ENCODE assay signal across 18 cellular contexts in the genomic region with DNA sequence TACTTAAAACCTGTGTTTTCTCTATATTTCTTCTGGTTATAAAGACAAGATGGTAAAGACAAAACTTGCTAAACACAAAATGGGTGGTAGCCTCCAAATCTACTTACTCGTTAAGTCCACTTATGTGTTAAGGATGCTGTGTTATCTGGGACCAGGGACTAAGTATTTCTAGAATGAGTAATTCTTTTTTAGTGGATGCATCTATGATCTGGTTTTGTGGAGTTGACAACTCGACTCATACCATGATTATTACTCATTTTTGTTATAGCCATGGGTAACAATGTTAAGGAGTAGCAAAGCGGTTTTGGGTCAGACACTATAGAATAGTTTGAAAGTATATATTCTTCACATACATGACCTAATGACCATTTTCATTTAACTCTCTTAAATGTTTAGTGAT.
"Had no signal": no experiment of that assay in that cellular context is flagged by ENCODE, and none has a peak within 500 bp of the region (broad histone marks: within the 10 kb centered on the region; RNA-seq: fewer than 3 reads in every experiment).

No MANE protein-coding gene starts in this region.

- H3K27me3 ChIP-seq: adrenal gland, heart right ventricle, stomach had no signal

- DNase-seq: activated CD4-positive, alpha-beta T cell treated with anti-CD3 and anti-CD28 coated beads for 4 hours; activated naive CD4-positive, alpha-beta T cell treated with anti-CD3 and anti-CD28 coated beads, Interleukin-2, amount 10 ng/mL, durations not matched to agents 7 days and 5 days; activated T-cell treated with anti-CD3 and anti-CD28 coated beads for 4 hours; adrenal gland; cerebellar nuclear complex; dermis blood vessel endothelial cell; endodermal cell; heart right ventricle; islet precursor cell; left ventricle myocardium inferior; mesenchymal stem cell; nephron progenitor cell; stimulated activated CD4-positive, alpha-beta T cell treated with anti-CD3 and anti-CD28 coated beads, Interleukin-4, amount 100 ng/mL, for 4 hours; stomach had no signal

- H3K27me3 Mint-ChIP-seq: activated naive CD4-positive, alpha-beta T cell treated with anti-CD3 and anti-CD28 coated beads, Interleukin-2, amount 10 ng/mL, durations not matched to agents 7 days and 5 days; activated T-helper 17 cell treated with anti-CD3 and anti-CD28 coated beads, Interleukin-2, amount 50 U/mL, for 72 hours; brain had no signal

- H3K4me3 ChIP-seq: adrenal gland, heart right ventricle, left ventricle myocardium inferior, stomach, thoracic aorta had no signal

- H3K9me3 ChIP-seq: adrenal gland, left ventricle myocardium inferior, thoracic aorta had no signal

- H3K4me1 Mint-ChIP-seq: activated naive CD4-positive, alpha-beta T cell treated with anti-CD3 and anti-CD28 coated beads, Interleukin-2, amount 10 ng/mL, durations not matched to agents 7 days and 5 days; activated T-helper 17 cell treated with anti-CD3 and anti-CD28 coated beads, Interleukin-2, amount 50 U/mL, for 72 hours; nephron progenitor cell had no signal

- H3K27ac Mint-ChIP-seq: activated naive CD4-positive, alpha-beta T cell treated with anti-CD3 and anti-CD28 coated beads, Interleukin-2, amount 10 ng/mL, durations not matched to agents 7 days and 5 days; activated T-helper 17 cell treated with anti-CD3 and anti-CD28 coated beads, Interleukin-2, amount 50 U/mL, for 72 hours; brain; endodermal cell; nephron progenitor cell had no signal

- H3K27ac ChIP-seq: adrenal gland, heart right ventricle, left ventricle myocardium inferior, stomach, thoracic aorta had no signal

- FAIRE-seq: frontal cortex had no signal

- H3K36me3 Mint-ChIP-seq: activated naive CD4-positive, alpha-beta T cell treated with anti-CD3 and anti-CD28 coated beads, Interleukin-2, amount 10 ng/mL, durations not matched to agents 7 days and 5 days had no signal

- H3K9me3 Mint-ChIP-seq: activated naive CD4-positive, alpha-beta T cell treated with anti-CD3 and anti-CD28 coated beads, Interleukin-2, amount 10 ng/mL, durations not matched to agents 7 days and 5 days; activated T-helper 17 cell treated with anti-CD3 and anti-CD28 coated beads, Interleukin-2, amount 50 U/mL, for 72 hours; endodermal cell had no signal

- H3K36me3 ChIP-seq: adrenal gland, heart right ventricle, left ventricle myocardium inferior, stomach, thoracic aorta had no signal

- H3K4me3 Mint-ChIP-seq: activated naive CD4-positive, alpha-beta T cell treated with anti-CD3 and anti-CD28 coated beads, Interleukin-2, amount 10 ng/mL, durations not matched to agents 7 days and 5 days; activated T-helper 17 cell treated with anti-CD3 and anti-CD28 coated beads, Interleukin-2, amount 50 U/mL, for 72 hours; brain; endodermal cell; nephron progenitor cell had no signal

- H3K4me1 ChIP-seq: adrenal gland, heart right ventricle, left ventricle myocardium inferior, stomach had no signal
